ENCODE assay signal across 1 cellular context in the genomic region with DNA sequence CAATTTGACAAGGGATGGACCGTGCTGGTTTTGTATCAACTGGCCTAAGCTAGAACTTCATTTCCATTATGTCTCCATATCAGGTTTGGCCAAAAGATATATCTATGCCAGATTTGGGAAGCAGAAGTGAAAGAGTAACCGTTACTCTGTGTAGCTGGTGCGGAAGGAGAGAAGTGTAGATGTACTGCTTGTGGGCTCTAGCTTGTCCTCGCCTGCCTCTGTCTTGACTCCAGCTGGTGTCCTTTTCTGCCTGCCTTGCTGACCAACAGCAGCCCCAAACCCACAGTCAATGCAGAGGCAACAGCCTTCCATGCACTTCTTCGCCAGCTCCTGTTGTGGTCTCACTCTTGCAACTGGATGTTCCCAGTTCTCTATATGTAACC.
TF ChIP-seq lines count a peak whose summit lies in the region.

No MANE protein-coding gene starts in this region.

TF ChIP-seq in GM23338, 12 proteins besides CTCF, POLR2A, EP300 and RAD21 (continued from another document):
- no peak for TF ChIP-seq ZNF462 (CRISPR knock-in tag; IDR thresholded peaks at IDR 0.05)
- TF ChIP-seq, protein P1, sequence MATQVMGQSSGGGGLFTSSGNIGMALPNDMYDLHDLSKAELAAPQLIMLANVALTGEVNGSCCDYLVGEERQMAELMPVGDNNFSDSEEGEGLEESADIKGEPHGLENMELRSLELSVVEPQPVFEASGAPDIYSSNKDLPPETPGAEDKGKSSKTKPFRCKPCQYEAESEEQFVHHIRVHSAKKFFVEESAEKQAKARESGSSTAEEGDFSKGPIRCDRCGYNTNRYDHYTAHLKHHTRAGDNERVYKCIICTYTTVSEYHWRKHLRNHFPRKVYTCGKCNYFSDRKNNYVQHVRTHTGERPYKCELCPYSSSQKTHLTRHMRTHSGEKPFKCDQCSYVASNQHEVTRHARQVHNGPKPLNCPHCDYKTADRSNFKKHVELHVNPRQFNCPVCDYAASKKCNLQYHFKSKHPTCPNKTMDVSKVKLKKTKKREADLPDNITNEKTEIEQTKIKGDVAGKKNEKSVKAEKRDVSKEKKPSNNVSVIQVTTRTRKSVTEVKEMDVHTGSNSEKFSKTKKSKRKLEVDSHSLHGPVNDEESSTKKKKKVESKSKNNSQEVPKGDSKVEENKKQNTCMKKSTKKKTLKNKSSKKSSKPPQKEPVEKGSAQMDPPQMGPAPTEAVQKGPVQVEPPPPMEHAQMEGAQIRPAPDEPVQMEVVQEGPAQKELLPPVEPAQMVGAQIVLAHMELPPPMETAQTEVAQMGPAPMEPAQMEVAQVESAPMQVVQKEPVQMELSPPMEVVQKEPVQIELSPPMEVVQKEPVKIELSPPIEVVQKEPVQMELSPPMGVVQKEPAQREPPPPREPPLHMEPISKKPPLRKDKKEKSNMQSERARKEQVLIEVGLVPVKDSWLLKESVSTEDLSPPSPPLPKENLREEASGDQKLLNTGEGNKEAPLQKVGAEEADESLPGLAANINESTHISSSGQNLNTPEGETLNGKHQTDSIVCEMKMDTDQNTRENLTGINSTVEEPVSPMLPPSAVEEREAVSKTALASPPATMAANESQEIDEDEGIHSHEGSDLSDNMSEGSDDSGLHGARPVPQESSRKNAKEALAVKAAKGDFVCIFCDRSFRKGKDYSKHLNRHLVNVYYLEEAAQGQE (IDR thresholded peaks at IDR 0.05; ENCODE audit: unreplicated experiment), result no peak
- TF ChIP-seq POLR2AphosphoS5 (IDR thresholded peaks at IDR 0.05; ENCODE audit: low read depth), result no peak
- TF ChIP-seq NANOG (IDR thresholded peaks at IDR 0.05; ENCODE audit: borderline replicate concordance), result no peak
- TF ChIP-seq CREB1 (CRISPR knock-in tag; IDR thresholded peaks at IDR 0.05; ENCODE audit: low read depth), result no peak
- TF ChIP-seq EZH2phosphoT487 (IDR thresholded peaks at IDR 0.05; ENCODE audit: unreplicated experiment), result no peak
- no peak for TF ChIP-seq EZH2 (IDR thresholded peaks at IDR 0.05; ENCODE audit: low read depth, unreplicated experiment)
- no peak for TF ChIP-seq ZNF114 (CRISPR knock-in tag; IDR thresholded peaks at IDR 0.05)
- TF ChIP-seq JUNB (IDR thresholded peaks at IDR 0.05; ENCODE audit: unreplicated experiment), result no peak
- TF ChIP-seq ZNF331 (CRISPR knock-in tag; IDR thresholded peaks at IDR 0.05; ENCODE audit: low read depth), result no peak
TF ChIP-seq in GM23338: peak in this region for 0.
